32 cellular contexts compared by ENCODE assay signal in the genomic region with DNA sequence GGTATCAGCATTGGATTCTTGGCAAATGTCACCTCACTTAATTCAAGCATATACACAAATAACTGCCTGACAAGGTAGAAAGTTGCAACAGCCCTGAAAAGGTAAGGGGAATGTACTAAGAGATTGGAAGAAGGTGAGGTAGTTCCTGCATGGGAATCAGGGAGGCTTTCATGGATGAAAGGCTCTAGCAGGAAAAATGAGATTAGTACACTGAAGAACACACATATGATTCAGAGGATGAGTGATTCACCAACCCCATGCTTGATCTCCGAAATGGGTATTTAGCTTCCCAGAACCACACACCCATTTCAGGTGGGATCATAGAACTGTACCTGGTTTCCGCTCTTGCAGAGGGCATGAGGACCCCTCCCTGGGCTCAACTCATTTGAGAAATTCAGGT.
"Had no signal": no experiment of that assay in that cellular context is flagged by ENCODE, and none has a peak within 500 bp of the region (broad histone marks: within the 10 kb centered on the region; RNA-seq: fewer than 3 reads in every experiment).

No MANE protein-coding gene starts in this region.

- FAIRE-seq: endometrium, endothelial cell of umbilical vein, frontal cortex had no signal

- H3K4me3 ChIP-seq: adrenal gland, body of pancreas, cardiac muscle cell, colonic mucosa, esophagus squamous epithelium had no signal

- H3K4me1 Mint-ChIP-seq: activated B cell treated with CpG ODN at 0.5 μM for 24 hours; activated CD4-positive, alpha-beta memory T cell treated with anti-CD3 and anti-CD28 coated beads, Interleukin-2, amount 10 ng/mL, durations not matched to agents 7 days and 5 days; activated naive CD4-positive, alpha-beta T cell treated with anti-CD3 and anti-CD28 coated beads, Interleukin-2, amount 50 U/mL, for 24 hours; activated naive CD8-positive, alpha-beta T cell treated with anti-CD3 and anti-CD28 coated beads for 36 hours; activated naive CD8-positive, alpha-beta T cell treated with anti-CD3 and anti-CD28 coated beads, Interleukin-2, amount 50 U/mL, for 24 hours; activated T-helper 17 cell treated with anti-CD3 and anti-CD28 coated beads, Interleukin-2, amount 50 U/mL, for 72 hours; T-cell had no signal

- H3K27me3 Mint-ChIP-seq: activated CD4-positive, alpha-beta memory T cell treated with anti-CD3 and anti-CD28 coated beads, Interleukin-2, amount 10 ng/mL, durations not matched to agents 7 days and 5 days had no signal

- H3K36me3 ChIP-seq: adrenal gland, cardiac muscle cell, colonic mucosa, esophagus squamous epithelium, WERI-Rb-1 had no signal

- H3K27ac ChIP-seq: adrenal gland, body of pancreas, cardiac muscle cell, colonic mucosa, esophagus squamous epithelium, WERI-Rb-1 had no signal

- H3K27me3 ChIP-seq: adrenal gland, body of pancreas, cardiac muscle cell, colonic mucosa had no signal

- H3K36me3 Mint-ChIP-seq: activated naive CD4-positive, alpha-beta T cell treated with anti-CD3 and anti-CD28 coated beads, Interleukin-2, amount 50 U/mL, for 24 hours; activated naive CD8-positive, alpha-beta T cell treated with anti-CD3 and anti-CD28 coated beads for 36 hours; T-cell had no signal

- H3K4me3 Mint-ChIP-seq: activated B cell treated with CpG ODN at 0.5 μM for 24 hours; activated CD4-positive, alpha-beta memory T cell treated with anti-CD3 and anti-CD28 coated beads, Interleukin-2, amount 10 ng/mL, durations not matched to agents 7 days and 5 days; activated naive CD4-positive, alpha-beta T cell treated with anti-CD3 and anti-CD28 coated beads for 36 hours; activated naive CD4-positive, alpha-beta T cell treated with anti-CD3 and anti-CD28 coated beads, Interleukin-2, amount 50 U/mL, for 24 hours; activated naive CD8-positive, alpha-beta T cell treated with anti-CD3 and anti-CD28 coated beads for 36 hours; activated naive CD8-positive, alpha-beta T cell treated with anti-CD3 and anti-CD28 coated beads, Interleukin-2, amount 50 U/mL, for 24 hours; activated T-cell treated with anti-CD3 and anti-CD28 coated beads, Interleukin-2, amount 50 U/mL, for 4 hours; activated T-helper 17 cell treated with anti-CD3 and anti-CD28 coated beads, Interleukin-2, amount 50 U/mL, for 72 hours; T-cell; T-helper 1 cell treated with Interleukin-12 subunit alpha and Interleukin-12 subunit beta and Interleukin-4 antibody, amounts not matched to agents 30 μg/mL and 1 μg/mL, for 36 hours had no signal

- H3K4me1 ChIP-seq: adrenal gland, body of pancreas, colonic mucosa, esophagus squamous epithelium had no signal

- H3K9me3 Mint-ChIP-seq: activated B cell treated with CpG ODN at 0.5 μM for 24 hours; activated CD4-positive, alpha-beta memory T cell treated with anti-CD3 and anti-CD28 coated beads, Interleukin-2, amount 10 ng/mL, durations not matched to agents 7 days and 5 days; activated naive CD4-positive, alpha-beta T cell treated with anti-CD3 and anti-CD28 coated beads for 36 hours; activated naive CD4-positive, alpha-beta T cell treated with anti-CD3 and anti-CD28 coated beads, Interleukin-2, amount 50 U/mL, for 24 hours; activated naive CD8-positive, alpha-beta T cell treated with anti-CD3 and anti-CD28 coated beads for 36 hours; activated naive CD8-positive, alpha-beta T cell treated with anti-CD3 and anti-CD28 coated beads, Interleukin-2, amount 50 U/mL, for 24 hours; activated T-cell treated with anti-CD3 and anti-CD28 coated beads, Interleukin-2, amount 50 U/mL, for 4 hours; activated T-helper 17 cell treated with anti-CD3 and anti-CD28 coated beads, Interleukin-2, amount 50 U/mL, for 72 hours; T-helper 1 cell treated with Interleukin-12 subunit alpha and Interleukin-12 subunit beta and Interleukin-4 antibody, amounts not matched to agents 30 μg/mL and 1 μg/mL, for 36 hours had no signal

- H3K9me3 ChIP-seq: adrenal gland, body of pancreas, colonic mucosa, esophagus squamous epithelium had no signal

- H3K27ac Mint-ChIP-seq: activated B cell treated with CpG ODN at 0.5 μM for 24 hours; activated CD4-positive, alpha-beta memory T cell treated with anti-CD3 and anti-CD28 coated beads, Interleukin-2, amount 10 ng/mL, durations not matched to agents 7 days and 5 days; activated naive CD4-positive, alpha-beta T cell treated with anti-CD3 and anti-CD28 coated beads for 36 hours; activated naive CD4-positive, alpha-beta T cell treated with anti-CD3 and anti-CD28 coated beads, Interleukin-2, amount 50 U/mL, for 24 hours; activated naive CD8-positive, alpha-beta T cell treated with anti-CD3 and anti-CD28 coated beads for 36 hours; activated naive CD8-positive, alpha-beta T cell treated with anti-CD3 and anti-CD28 coated beads, Interleukin-2, amount 50 U/mL, for 24 hours; activated T-helper 17 cell treated with anti-CD3 and anti-CD28 coated beads, Interleukin-2, amount 50 U/mL, for 72 hours; T-cell; T-helper 1 cell treated with Interleukin-12 subunit alpha and Interleukin-12 subunit beta and Interleukin-4 antibody, amounts not matched to agents 30 μg/mL and 1 μg/mL, for 36 hours had no signal

- ATAC-seq: activated CD4-positive, CD25-positive, alpha-beta regulatory T cell treated with anti-CD3 and anti-CD28 coated beads, Interleukin-2, amount 50 U/mL, for 24 hours; activated naive CD8-positive, alpha-beta T cell treated with anti-CD3 and anti-CD28 coated beads, Interleukin-2, amount 50 U/mL, for 24 hours; activated T-cell treated with anti-CD3 and anti-CD28 coated beads, Interleukin-2, amount 50 U/mL, for 4 hours; activated T-helper 17 cell treated with anti-CD3 and anti-CD28 coated beads, Interleukin-2, amount 50 U/mL, for 72 hours; body of pancreas; T-cell had no signal

- DNase-seq: activated B cell treated with CpG ODN at 0.5 μM for 24 hours; activated CD4-positive, alpha-beta memory T cell treated with anti-CD3 and anti-CD28 coated beads, Interleukin-2, amount 10 ng/mL, durations not matched to agents 7 days and 5 days; activated CD4-positive, alpha-beta T cell treated with anti-CD3 and anti-CD28 coated beads for 48 hours; activated CD4-positive, alpha-beta T cell treated with anti-CD3 and anti-CD28 coated beads, Interleukin-2, amount 50 U/mL, for 4 hours; activated CD8-positive, alpha-beta memory T cell treated with anti-CD3 and anti-CD28 coated beads for 24 hours; activated effector memory CD4-positive, alpha-beta T cell treated with Interleukin-2 at 50 U/mL for 16 hours; activated naive CD4-positive, alpha-beta T cell treated with anti-CD3 and anti-CD28 coated beads for 36 hours; activated naive CD8-positive, alpha-beta T cell treated with anti-CD3 and anti-CD28 coated beads for 36 hours; activated naive CD8-positive, alpha-beta T cell treated with anti-CD3 and anti-CD28 coated beads, Interleukin-2, amount 50 U/mL, for 24 hours; activated T-cell treated with anti-CD3 and anti-CD28 coated beads, Interleukin-2, amount 50 U/mL, for 4 hours; adrenal gland; amygdala; aorta; body of pancreas; central memory CD4-positive, alpha-beta T cell; cerebellar nuclear complex; colonic mucosa; effector CD8-positive, alpha-beta T cell; esophagus squamous epithelium; head of caudate nucleus; SW 1271; T-cell; T1000; WERI-Rb-1 had no signal
